11 cellular contexts compared by ENCODE assay signal in genomic region chr7:20158684-20159083, GRCh38. TPM values are rescaled to one million over a fixed set of nuclear protein-coding genes. Genes with fewer than 3 reads are reported as not detected.
A peak's percentile ranks its signal among the peaks of the same experiment; 100 is the strongest.
DNase-seq lines count a peak whose midpoint lies in the region; ATAC-seq and TF ChIP-seq lines count a peak whose summit lies in the region.
"Had no signal": no experiment of that assay in that cellular context is flagged by ENCODE, and none has a peak within 500 bp of the region (broad histone marks: within the 10 kb centered on the region; RNA-seq: fewer than 3 reads in every experiment).

No MANE protein-coding gene starts in this region.

- H3K36me3 ChIP-seq in RWPE2 (ENCODE audit: low read depth) (no peaks in the 10 kb centered on the region), left ventricle myocardium inferior (no peaks in the 10 kb centered on the region)

- H3K4me1 ChIP-seq in RWPE2 (ENCODE audit: insufficient read depth, poor library complexity, severe bottlenecking) (no peaks in the 10 kb centered on the region), left ventricle myocardium inferior (no peaks in the 10 kb centered on the region)

- TF ChIP-seq CTCF in AG10803 (conservative IDR thresholded peaks at IDR 0.05; ENCODE audit: low read length) (peak; percentile 38; the same call in 1 of the 2 replicates), RWPE2 (IDR thresholded peaks at IDR 0.05; ENCODE audit: poor library complexity, severe bottlenecking) (peak; percentile 21), left ventricle myocardium inferior (IDR thresholded peaks at IDR 0.05; ENCODE audit: borderline replicate concordance) (peak; percentile 69)

- H3K9me3 ChIP-seq in RWPE2 (ENCODE audit: severe bottlenecking) (no peaks in the 10 kb centered on the region), left ventricle myocardium inferior (replicated peaks) (no peaks in the 10 kb centered on the region)

- no peak overlapping the region for H3K4me3 ChIP-seq in AG10803 (ENCODE audit: low read length)
- H3K4me3 ChIP-seq in RWPE2 (ENCODE audit: severe bottlenecking) = no peak overlapping the region
- H3K4me3 ChIP-seq in left ventricle myocardium inferior = no peak overlapping the region

- ATAC-seq in GM19372 (IDR thresholded peaks at IDR 0.05; ENCODE audit: low read depth, unreplicated experiment) = peak; percentile 72
- no peak for ATAC-seq in RWPE2 (ENCODE audit: low read depth)
- ATAC-seq in HG03135 (IDR thresholded peaks at IDR 0.05; ENCODE audit: unreplicated experiment) = no peak
- ATAC-seq: activated CD4-positive, CD25-positive, alpha-beta regulatory T cell treated with anti-CD3 and anti-CD28 coated beads, Interleukin-2, amount 50 U/mL, for 24 hours had no signal

- no peaks in the 10 kb centered on the region for H3K27me3 ChIP-seq in RWPE2 (ENCODE audit: insufficient read depth, poor library complexity, severe bottlenecking)
- no peaks in the 10 kb centered on the region for H3K27me3 ChIP-seq in left ventricle myocardium inferior (ENCODE audit: low read depth)

- intact Hi-C loops in left ventricle myocardium inferior (cut with micrococcal nuclease) = loop anchor here (5.0 kb wide), 1 partner anchor 439 kb away; no protein-coding TSS in a partner anchor

- DNase-seq in AG10803 (ENCODE audit: low read depth) (peak; percentile 32), RWPE2 (ENCODE audit: low spot score) (no peak), left ventricle myocardium inferior (no peak), GM03348 (ENCODE audit: low spot score) (no peak)
- no peak for DNase-seq in activated CD4-positive, alpha-beta T cell treated with anti-CD3 and anti-CD28 coated beads, Interleukin-2, amount 50 U/mL, for 1 hour
- no peak for DNase-seq in NK-92 treated with Interleukin-12 subunit alpha and Interleukin-12 subunit beta, amount 100 ng/mL, for 24 hours (lab: John Stamatoyannopoulos, UW)
- DNase-seq: DND-41, NCI-H2029 had no signal

- H3K27ac ChIP-seq in RWPE2 (ENCODE audit: poor library complexity, severe bottlenecking) (no peak overlapping the region), left ventricle myocardium inferior (replicated peaks) (no peak overlapping the region)

RNA-seq across cellular contexts. Expression of gene MACC1, which starts 58.5 kb away (rescaled TPM):
- total RNA-seq in left ventricle myocardium inferior = 0.03 TPM
